Comparison of ENCODE assay signal across 14 cellular contexts in the genomic region with DNA sequence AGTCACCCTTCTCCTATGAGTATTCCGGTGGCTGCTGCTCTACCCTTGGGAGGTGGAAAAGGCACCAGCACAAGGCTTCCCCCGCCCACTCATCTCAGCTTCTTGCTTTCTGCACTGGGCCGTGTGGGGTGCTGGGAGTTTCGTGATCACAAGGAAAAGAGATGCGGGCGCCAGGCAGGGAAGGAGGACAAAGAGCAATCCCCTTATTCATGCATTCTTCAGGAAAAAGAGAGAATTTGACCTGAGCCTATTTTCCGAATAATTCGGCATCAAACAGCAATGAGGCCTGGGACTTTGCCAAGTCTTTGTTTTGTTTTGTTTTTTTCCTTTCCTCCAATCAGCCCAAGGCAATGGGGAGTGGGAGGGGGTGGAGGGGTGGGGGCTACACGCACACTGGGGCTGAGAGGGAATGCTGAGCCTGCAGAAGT.
A peak's percentile ranks its signal among the peaks of the same experiment; 100 is the strongest.
DNase-seq lines count a peak whose midpoint lies in the region; ATAC-seq and TF ChIP-seq lines count a peak whose summit lies in the region.
"Had no signal": no experiment of that assay in that cellular context is flagged by ENCODE, and none has a peak within 500 bp of the region (broad histone marks: within the 10 kb centered on the region; RNA-seq: fewer than 3 reads in every experiment).

No MANE protein-coding gene starts in this region.

- TF ChIP-seq CTCF in gastroesophageal sphincter (IDR thresholded peaks at IDR 0.05) (no peak), endothelial cell (IDR thresholded peaks at IDR 0.05; ENCODE audit: unreplicated experiment) (no peak)

- no peaks in the 10 kb centered on the region for H3K27me3 Mint-ChIP-seq in endothelial cell (ENCODE audit: unreplicated experiment)
- H3K27me3 Mint-ChIP-seq in activated CD4-positive, alpha-beta T cell treated with anti-CD3 and anti-CD28 coated beads, Interleukin-2, amount 10 ng/mL, durations not matched to agents 24 days and 14 days, result no peaks in the 10 kb centered on the region

- H3K4me1 ChIP-seq in gastroesophageal sphincter (peaks cover 4 to 57% (median 11%) of the 10 kb centered on the region in 3 donors), muscle layer of colon (ENCODE audit: insufficient read depth, low read length) (peaks cover 36% of the 10 kb centered on the region)

- no peaks in the 10 kb centered on the region for H3K9me3 ChIP-seq in gastroesophageal sphincter
- no peaks in the 10 kb centered on the region for H3K9me3 ChIP-seq in muscle layer of colon (ENCODE audit: low read length)
- H3K9me3 ChIP-seq: neutrophil had no signal

- H3K4me3 Mint-ChIP-seq in endothelial cell (ENCODE audit: unreplicated experiment), result no peak overlapping the region
- H3K4me3 Mint-ChIP-seq in activated CD4-positive, alpha-beta T cell treated with anti-CD3 and anti-CD28 coated beads, Interleukin-2, amount 10 ng/mL, durations not matched to agents 24 days and 14 days, result no peak overlapping the region
- H3K4me3 Mint-ChIP-seq: activated CD4-positive, alpha-beta T cell treated with anti-CD3 and anti-CD28 coated beads for 36 hours; activated naive CD4-positive, alpha-beta T cell treated with anti-CD3 and anti-CD28 coated beads for 36 hours had no signal

- intact Hi-C loops in activated CD4-positive, alpha-beta T cell treated with anti-CD3 and anti-CD28 coated beads, Interleukin-2, amount 10 ng/mL, durations not matched to agents 24 days and 14 days (cut with micrococcal nuclease), result no loop called here

- H3K36me3 ChIP-seq in gastroesophageal sphincter (no peaks in the 10 kb centered on the region), muscle layer of colon (ENCODE audit: insufficient read depth, low read length) (no peaks in the 10 kb centered on the region)
- H3K36me3 ChIP-seq: neutrophil had no signal

- POLR2A ChIA-PET in HEK293T (lab: Yijun Ruan, JAX), result no interaction called here

- H3K9me3 Mint-ChIP-seq in endothelial cell (ENCODE audit: unreplicated experiment), result no peaks in the 10 kb centered on the region
- H3K9me3 Mint-ChIP-seq in activated CD4-positive, alpha-beta T cell treated with anti-CD3 and anti-CD28 coated beads, Interleukin-2, amount 10 ng/mL, durations not matched to agents 24 days and 14 days, result no peaks in the 10 kb centered on the region
- H3K9me3 Mint-ChIP-seq: activated naive CD4-positive, alpha-beta T cell treated with anti-CD3 and anti-CD28 coated beads for 36 hours had no signal

- H3K4me1 Mint-ChIP-seq in endothelial cell (ENCODE audit: unreplicated experiment), result peaks cover 20% of the 10 kb centered on the region
- H3K4me1 Mint-ChIP-seq in activated CD4-positive, alpha-beta T cell treated with anti-CD3 and anti-CD28 coated beads, Interleukin-2, amount 10 ng/mL, durations not matched to agents 24 days and 14 days, result peaks cover 26% of the 10 kb centered on the region

- TF ChIP-seq POLR2A in gastroesophageal sphincter (IDR thresholded peaks at IDR 0.05), result peak in 1 of 2 donors; percentile 28

- H3K27ac ChIP-seq in angular gyrus (ENCODE audit: low read depth, low read length) (peak overlapping the region; percentile 95), gastroesophageal sphincter (peak overlapping the region; percentile 91 to 98 (median 96)), muscle layer of colon (ENCODE audit: low read depth, low read length) (peak overlapping the region; percentile 83), temporal lobe (ENCODE audit: low read depth, low read length) (peak overlapping the region; percentile 96)
- H3K27ac ChIP-seq: foreskin keratinocyte, HL-60, neutrophil had no signal

- peak; percentile 50 for ATAC-seq in gastroesophageal sphincter
- ATAC-seq: activated CD4-positive, alpha-beta T cell treated with anti-CD3 and anti-CD28 coated beads for 36 hours had no signal

- CTCF ChIA-PET in HEK293T (lab: Yijun Ruan, JAX), result no interaction called here

- H3K36me3 Mint-ChIP-seq in endothelial cell (ENCODE audit: low read depth, unreplicated experiment), result no peaks in the 10 kb centered on the region
- H3K36me3 Mint-ChIP-seq in activated CD4-positive, alpha-beta T cell treated with anti-CD3 and anti-CD28 coated beads, Interleukin-2, amount 10 ng/mL, durations not matched to agents 24 days and 14 days (ENCODE audit: low read depth), result no peaks in the 10 kb centered on the region

- WGBS in gastroesophageal sphincter (ENCODE audit: low coverage in 1 of 2), 2 donors, result 27% methylated on average over 3 of the region's 9 CpGs; no CpG with 5 or more reads in 1 of the 2 donors

- H3K9ac ChIP-seq in muscle layer of colon (ENCODE audit: low read length), result peak overlapping the region; percentile 26

- H3K27ac Mint-ChIP-seq in endothelial cell (ENCODE audit: unreplicated experiment), result no peak overlapping the region
- H3K27ac Mint-ChIP-seq in activated CD4-positive, alpha-beta T cell treated with anti-CD3 and anti-CD28 coated beads, Interleukin-2, amount 10 ng/mL, durations not matched to agents 24 days and 14 days, result no peak overlapping the region
- H3K27ac Mint-ChIP-seq: activated CD4-positive, alpha-beta T cell treated with anti-CD3 and anti-CD28 coated beads for 36 hours; activated naive CD4-positive, alpha-beta T cell treated with anti-CD3 and anti-CD28 coated beads for 36 hours had no signal

- H3K27me3 ChIP-seq in gastroesophageal sphincter (no peaks in the 10 kb centered on the region), muscle layer of colon (ENCODE audit: control insufficient read depth in 1 of 2, insufficient read depth in 2 of 2, low read length in 2 of 2) (no peaks in the 10 kb centered on the region)
- H3K27me3 ChIP-seq: foreskin keratinocyte, neutrophil had no signal

- H3K4me3 ChIP-seq in gastroesophageal sphincter (peak overlapping the region; percentile 9 to 11), muscle layer of colon (ENCODE audit: low read depth in 1 of 2, low read length in 2 of 2) (no peak overlapping the region)

- no peak for TF ChIP-seq EP300 in gastroesophageal sphincter (IDR thresholded peaks at IDR 0.05)

- no peak for DNase-seq in endothelial cell (ENCODE audit: low spot score)
- no peak for DNase-seq in NCI-H748 (lab: John Stamatoyannopoulos, UW; ENCODE audit: unreplicated experiment)
- no peak for DNase-seq in HEK293T (ENCODE audit: extremely low spot score)
- DNase-seq in activated CD4-positive, alpha-beta T cell treated with anti-CD3 and anti-CD28 coated beads, Interleukin-2, amount 10 ng/mL, durations not matched to agents 24 days and 14 days, result no peak
- DNase-seq: activated CD4-positive, alpha-beta T cell treated with anti-CD3 and anti-CD28 coated beads for 36 hours; activated naive CD4-positive, alpha-beta T cell treated with anti-CD3 and anti-CD28 coated beads for 36 hours; foreskin keratinocyte; NCI-H187 treated with DMSO at 0.1 percent for 48 hours had no signal

TF ChIP-seq in HEK293T, 16 proteins besides CTCF, POLR2A, EP300 and RAD21:
- no peak for TF ChIP-seq FOXM1 (IDR thresholded peaks at IDR 0.05; ENCODE audit: borderline replicate concordance)
- no peak for TF ChIP-seq ZNF384 (IDR thresholded peaks at IDR 0.05)
- no peak for TF ChIP-seq FOXA1 (IDR thresholded peaks at IDR 0.05)
- TF ChIP-seq PKNOX1 (IDR thresholded peaks at IDR 0.05), result no peak
- no peak for TF ChIP-seq ELF4 (IDR thresholded peaks at IDR 0.05)
- TF ChIP-seq LEF1 (IDR thresholded peaks at IDR 0.05; ENCODE audit: borderline replicate concordance), result no peak
- TF ChIP-seq CTBP1 (IDR thresholded peaks at IDR 0.05; ENCODE audit: borderline replicate concordance), result no peak

Comparison
In these comparisons a context has a peak if more than half of its experiments do, and no peak if none do; other contexts are left out.
1. H3K4me3 ChIP-seq: peak in gastroesophageal sphincter (2 of 2); none in muscle layer of colon (0 of 2).
2. Peak in every context shown above with its lines, with median percentiles within 50 percentile points of each other: H3K27ac ChIP-seq.